8 cellular contexts compared by ENCODE assay signal in the genomic region with DNA sequence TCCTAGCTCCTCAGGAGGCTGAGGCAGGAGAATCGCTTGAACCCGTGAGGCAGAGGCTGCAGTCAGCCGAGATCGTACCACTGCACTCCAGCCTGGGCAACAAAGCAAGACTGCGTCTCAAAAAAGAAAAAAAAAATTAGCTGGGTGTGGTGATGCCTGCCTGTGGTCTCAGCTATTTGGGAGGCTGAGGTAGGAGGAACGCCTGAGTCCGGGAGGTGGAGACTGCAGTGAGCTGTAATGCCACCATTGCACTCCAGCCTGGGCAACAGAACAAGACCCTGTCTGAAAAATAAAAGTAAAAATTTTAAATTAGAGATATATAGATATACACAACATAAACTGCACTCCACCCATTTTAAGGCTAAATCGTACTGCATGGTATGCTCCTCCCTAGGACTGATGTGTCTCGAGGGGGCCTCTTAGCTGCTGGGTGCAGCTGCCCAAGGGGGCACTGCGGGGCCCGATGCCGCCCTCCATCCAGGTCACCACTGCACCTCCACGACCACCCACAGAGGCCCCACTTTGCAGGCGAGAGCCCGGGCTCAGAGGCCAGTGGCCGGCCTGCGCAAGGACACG. TPM values are rescaled to one million over a fixed set of nuclear protein-coding genes. Genes with fewer than 3 reads are reported as not detected.
DNase-seq lines count a peak whose midpoint lies in the region; ATAC-seq and TF ChIP-seq lines count a peak whose summit lies in the region.

No MANE protein-coding gene starts in this region.

- peaks cover 0 to 2% of the 10 kb centered on the region in 2 donors for H3K27me3 Mint-ChIP-seq in CD4-positive, alpha-beta memory T cell

- peaks cover 0 to 2% of the 10 kb centered on the region in 2 donors for H3K36me3 Mint-ChIP-seq in CD4-positive, alpha-beta memory T cell

- intact Hi-C loops in CD4-positive, alpha-beta memory T cell (cut with micrococcal nuclease): loop anchor here (1.0 to 10.0 kb wide), 6 partner anchors 30 to 334 kb away; a partner anchor contains a TSS
- intact Hi-C loops in vagina (cut with DNase I): loop anchor here (5.0 kb wide), 1 partner anchor 111 kb away; no protein-coding TSS in a partner anchor

- H3K9me3 ChIP-seq in CD4-positive, alpha-beta memory T cell (ENCODE audit: control insufficient read depth in 1 of 2, low read length in 2 of 2): no peaks in the 10 kb centered on the region
- H3K9me3 ChIP-seq in HEK293 (ENCODE audit: control insufficient read depth, insufficient read depth, low read depth, low read length) (no peaks in the 10 kb centered on the region), adipocyte (ENCODE audit: control insufficient read depth, low read length) (no peaks in the 10 kb centered on the region), lung (ENCODE audit: control insufficient read depth in 2 of 2, insufficient read depth in 1 of 2, low read length in 1 of 2) (no peaks in the 10 kb centered on the region), vagina (no peaks in the 10 kb centered on the region)

- H3K27me3 ChIP-seq in CD4-positive, alpha-beta memory T cell (ENCODE audit: insufficient read depth, low read length): no peaks in the 10 kb centered on the region
- H3K27me3 ChIP-seq in adipocyte (replicated peaks; ENCODE audit: control insufficient read depth, insufficient read depth, low read length) (no peaks in the 10 kb centered on the region), lung (ENCODE audit: control insufficient read depth, insufficient read depth) (no peaks in the 10 kb centered on the region), vagina (no peaks in the 10 kb centered on the region)

- TF ChIP-seq CTCF in HEK293 (tag by site-specific recombination; IDR thresholded peaks at IDR 0.05) (peak; percentile 57), lung (IDR thresholded peaks at IDR 0.05; ENCODE audit: control extremely low read depth, extremely low read depth) (no peak), vagina (IDR thresholded peaks at IDR 0.05) (peak in 1 of 3 experiments; percentile 5)

- H3K9ac ChIP-seq in adipocyte (ENCODE audit: low read length): peak overlapping the region; percentile 97

- ATAC-seq in lung (ENCODE audit: insufficient read depth, low FRiP score) (peak; percentile 12), HG03521 (IDR thresholded peaks at IDR 0.05; ENCODE audit: unreplicated experiment) (no peak), HG02885 (IDR thresholded peaks at IDR 0.05; ENCODE audit: poor library complexity, unreplicated experiment) (no peak)

- H3K9me3 Mint-ChIP-seq in CD4-positive, alpha-beta memory T cell: no peaks in the 10 kb centered on the region

- POLR2A ChIA-PET in CD4-positive, alpha-beta memory T cell (lab: Charles Lee; ENCODE audit: partially characterized antibody): interaction anchor here (0.6 to 4.0 kb wide), 28 partner anchors 9 to 404 kb away, joined by 3 to 216 read pairs (median 4); a partner anchor contains a TSS
- POLR2A ChIA-PET in HEK293 (lab: Yijun Ruan, JAX): interaction anchor here (0.6 to 2.5 kb wide), 9 partner anchors 9 to 1501 kb away, joined by 3 to 20 read pairs (median 4); a partner anchor contains a TSS

- no peak for TF ChIP-seq POLR2A in vagina (IDR thresholded peaks at IDR 0.05)

- peak overlapping the region; percentile 62 to 76 (median 70) for H3K4me3 Mint-ChIP-seq in CD4-positive, alpha-beta memory T cell

- H3K36me3 ChIP-seq in CD4-positive, alpha-beta memory T cell (ENCODE audit: insufficient read depth, low read length): no peaks in the 10 kb centered on the region
- H3K36me3 ChIP-seq in HEK293 (ENCODE audit: control insufficient read depth in 2 of 2, insufficient read depth in 1 of 2, low read length in 2 of 2) (no peaks in the 10 kb centered on the region), adipocyte (ENCODE audit: control insufficient read depth, insufficient read depth, low read length, severe bottlenecking) (no peaks in the 10 kb centered on the region), lung (ENCODE audit: control insufficient read depth in 2 of 2, insufficient read depth in 2 of 2, low read length in 2 of 2) (no peaks in the 10 kb centered on the region), vagina (no peaks in the 10 kb centered on the region)

- peak overlapping the region in 5 of 7 donors; percentile 60 to 97 (median 70) for H3K27ac Mint-ChIP-seq in CD4-positive, alpha-beta memory T cell

- CTCF ChIA-PET in CD4-positive, alpha-beta memory T cell (lab: Charles Lee; ENCODE audit: partially characterized antibody): interaction anchor here (0.7 to 2.3 kb wide), 14 partner anchors 12 to 134 kb away, joined by 3 to 50 read pairs (median 4); a partner anchor contains a TSS
- CTCF ChIA-PET in HEK293 (lab: Yijun Ruan, JAX): interaction anchor here (0.7 to 1.9 kb wide), 4 partner anchors 8 to 37 kb away, joined by 3 to 8 read pairs (median 6); no protein-coding TSS in a partner anchor

- H3K27ac ChIP-seq in CD4-positive, alpha-beta memory T cell (ENCODE audit: low read depth, low read length): peak overlapping the region; percentile 60
- H3K27ac ChIP-seq in HEK293 (ENCODE audit: extremely low read depth, low read depth, low read length) (no peak overlapping the region; the same call in 1 of the 2 replicates), lung (ENCODE audit: low read depth in 1 of 2, low read length in 1 of 2) (peak overlapping the region; percentile 58 to 86), vagina (peak overlapping the region; percentile 86)

- H3K4me1 Mint-ChIP-seq in CD4-positive, alpha-beta memory T cell: peaks cover 9 to 19% (median 14%) of the 10 kb centered on the region in 4 donors

- 34% methylated on average over 18 of the region's 18 CpGs for WGBS in lung, 2 donors

- H3K4me1 ChIP-seq in CD4-positive, alpha-beta memory T cell (ENCODE audit: insufficient read depth, low read length): peaks cover 16% of the 10 kb centered on the region
- H3K4me1 ChIP-seq in HEK293 (ENCODE audit: control insufficient read depth, insufficient read depth, low read length) (no peaks in the 10 kb centered on the region), adipocyte (ENCODE audit: control insufficient read depth, insufficient read depth, low read length) (peaks cover 13% of the 10 kb centered on the region), lung (ENCODE audit: control insufficient read depth in 2 of 2, insufficient read depth in 2 of 2, low read length in 2 of 2) (peaks cover 0 to 4% of the 10 kb centered on the region in 2 donors), vagina (peaks cover 16% of the 10 kb centered on the region)

- DNase-seq in CD4-positive, alpha-beta memory T cell: no peak
- DNase-seq in adipocyte (ENCODE audit: low read depth): no peak
- DNase-seq in lung (ENCODE audit: low spot score): no peak
- DNase-seq in vagina (ENCODE audit: extremely low spot score in 2 of 2): peak in 1 of 2 donors; percentile 93
- DNase-seq in D341Med (ENCODE audit: low spot score): no peak

- peak overlapping the region in 1 of 2 donors; percentile 74 for H3K4me3 ChIP-seq in CD4-positive, alpha-beta memory T cell (ENCODE audit: low read length in 2 of 2)
- H3K4me3 ChIP-seq in HEK293 (ENCODE audit: low read depth, low read length) (peak overlapping the region; percentile 28), adipocyte (ENCODE audit: low read length) (peak overlapping the region; percentile 88), lung (peak overlapping the region; percentile 62), vagina (peak overlapping the region; percentile 60)

TF ChIP-seq in HEK293, 187 proteins besides CTCF, POLR2A, EP300 and RAD21 (continues in another document):
- TF ChIP-seq GLIS2 (tag by site-specific recombination; IDR thresholded peaks at IDR 0.05) (peak; percentile 80), ZNF626 (tag by site-specific recombination; IDR thresholded peaks at IDR 0.05) (no peak), ZNF629 (tag by site-specific recombination; IDR thresholded peaks at IDR 0.05) (no peak)
- TF ChIP-seq, protein P1, sequence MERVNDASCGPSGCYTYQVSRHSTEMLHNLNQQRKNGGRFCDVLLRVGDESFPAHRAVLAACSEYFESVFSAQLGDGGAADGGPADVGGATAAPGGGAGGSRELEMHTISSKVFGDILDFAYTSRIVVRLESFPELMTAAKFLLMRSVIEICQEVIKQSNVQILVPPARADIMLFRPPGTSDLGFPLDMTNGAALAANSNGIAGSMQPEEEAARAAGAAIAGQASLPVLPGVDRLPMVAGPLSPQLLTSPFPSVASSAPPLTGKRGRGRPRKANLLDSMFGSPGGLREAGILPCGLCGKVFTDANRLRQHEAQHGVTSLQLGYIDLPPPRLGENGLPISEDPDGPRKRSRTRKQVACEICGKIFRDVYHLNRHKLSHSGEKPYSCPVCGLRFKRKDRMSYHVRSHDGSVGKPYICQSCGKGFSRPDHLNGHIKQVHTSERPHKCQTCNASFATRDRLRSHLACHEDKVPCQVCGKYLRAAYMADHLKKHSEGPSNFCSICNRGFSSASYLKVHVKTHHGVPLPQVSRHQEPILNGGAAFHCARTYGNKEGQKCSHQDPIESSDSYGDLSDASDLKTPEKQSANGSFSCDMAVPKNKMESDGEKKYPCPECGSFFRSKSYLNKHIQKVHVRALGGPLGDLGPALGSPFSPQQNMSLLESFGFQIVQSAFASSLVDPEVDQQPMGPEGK (tag by site-specific recombination; IDR thresholded peaks at IDR 0.05): 0 out of 2 replicates have a peak, but pooled peaks have one; percentile 20
- TF ChIP-seq, protein P2, sequence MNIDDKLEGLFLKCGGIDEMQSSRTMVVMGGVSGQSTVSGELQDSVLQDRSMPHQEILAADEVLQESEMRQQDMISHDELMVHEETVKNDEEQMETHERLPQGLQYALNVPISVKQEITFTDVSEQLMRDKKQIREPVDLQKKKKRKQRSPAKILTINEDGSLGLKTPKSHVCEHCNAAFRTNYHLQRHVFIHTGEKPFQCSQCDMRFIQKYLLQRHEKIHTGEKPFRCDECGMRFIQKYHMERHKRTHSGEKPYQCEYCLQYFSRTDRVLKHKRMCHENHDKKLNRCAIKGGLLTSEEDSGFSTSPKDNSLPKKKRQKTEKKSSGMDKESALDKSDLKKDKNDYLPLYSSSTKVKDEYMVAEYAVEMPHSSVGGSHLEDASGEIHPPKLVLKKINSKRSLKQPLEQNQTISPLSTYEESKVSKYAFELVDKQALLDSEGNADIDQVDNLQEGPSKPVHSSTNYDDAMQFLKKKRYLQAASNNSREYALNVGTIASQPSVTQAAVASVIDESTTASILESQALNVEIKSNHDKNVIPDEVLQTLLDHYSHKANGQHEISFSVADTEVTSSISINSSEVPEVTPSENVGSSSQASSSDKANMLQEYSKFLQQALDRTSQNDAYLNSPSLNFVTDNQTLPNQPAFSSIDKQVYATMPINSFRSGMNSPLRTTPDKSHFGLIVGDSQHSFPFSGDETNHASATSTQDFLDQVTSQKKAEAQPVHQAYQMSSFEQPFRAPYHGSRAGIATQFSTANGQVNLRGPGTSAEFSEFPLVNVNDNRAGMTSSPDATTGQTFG (tag by site-specific recombination; IDR thresholded peaks at IDR 0.05; ENCODE audit: borderline replicate concordance): no peak

RNA-seq across cellular contexts. Expression of a gene that starts 40.9 kb away (rescaled TPM):
- total RNA-seq in CD4-positive, alpha-beta memory T cell: 10 to 100 TPM; 52.9 to 53.3 TPM
- polyA plus RNA-seq in CD4-positive, alpha-beta memory T cell: 1 to 10 TPM; 1.3 to 5.0 TPM
- 10 to 100 TPM; 19.3 to 36.2 TPM for total RNA-seq in lung
- 1 to 10 TPM; 6.4 to 9.3 TPM for polyA plus RNA-seq in lung
- total RNA-seq in vagina: 28.5 TPM
